Comparison of ENCODE assay signal across 17 cellular contexts in the genomic region with DNA sequence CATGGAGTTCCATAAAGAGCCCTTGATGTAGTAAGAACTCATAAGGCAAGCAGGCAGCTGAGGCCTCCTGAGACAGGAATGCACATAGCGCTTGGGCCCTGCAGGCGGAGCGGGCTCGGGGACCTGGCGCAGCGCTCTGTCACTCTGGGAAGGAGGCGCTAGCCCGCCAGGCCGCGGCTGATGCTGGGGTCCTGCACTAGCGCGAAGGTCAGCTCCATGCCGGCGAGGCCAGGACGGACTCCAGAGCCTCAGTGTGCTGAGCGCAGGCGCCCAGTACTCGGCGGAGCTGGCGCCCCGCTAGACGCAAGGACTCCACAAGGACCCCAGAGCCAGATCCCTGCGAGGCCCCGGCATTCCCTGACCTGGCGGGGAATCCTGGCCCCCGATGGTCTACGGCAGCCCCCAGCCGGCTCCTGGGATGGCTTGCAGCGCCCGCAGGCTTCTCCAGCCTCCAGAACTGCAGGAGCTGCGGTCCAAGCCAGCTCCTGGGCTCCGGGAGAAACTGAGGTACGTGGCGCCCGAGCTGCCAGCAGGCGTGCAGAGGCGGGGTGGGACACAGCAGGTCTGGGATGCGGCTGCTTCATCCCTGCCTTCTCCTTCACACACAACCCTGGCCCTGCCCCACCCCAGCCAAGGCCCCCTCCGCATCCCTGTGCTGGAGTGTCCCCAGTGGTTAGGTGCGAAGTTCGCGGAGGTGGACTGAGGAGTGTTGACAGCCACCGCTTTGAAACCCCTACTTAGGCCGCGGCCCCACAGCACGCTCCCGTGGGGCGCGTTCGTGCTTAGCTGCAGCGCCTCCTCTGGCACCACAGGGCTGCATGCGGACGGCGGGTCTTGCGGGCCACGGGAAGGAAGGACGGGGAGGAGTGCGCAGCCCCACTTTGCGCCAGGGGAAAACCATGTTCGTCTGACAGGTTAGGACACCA.
DNase-seq lines count a peak whose midpoint lies in the region; ATAC-seq, FAIRE-seq and TF ChIP-seq lines count a peak whose summit lies in the region.
"Had no signal": no experiment of that assay in that cellular context is flagged by ENCODE, and none has a peak within 500 bp of the region (broad histone marks: within the 10 kb centered on the region; RNA-seq: fewer than 3 reads in every experiment).

No MANE protein-coding gene starts in this region.

- WGBS in small intestine, 3 donors = 51 to 70% (median 67%) methylated on average over 52 to 60 of the region's 60 CpGs

- FAIRE-seq in kidney (lab: Jason Lieb, UNC) (no peak), small intestine (lab: Jason Lieb, UNC) (no peak)
- FAIRE-seq: GM12878 had no signal

- intact Hi-C loops in kidney (cut with DNase I) = no loop called here

- H3K4me1 Mint-ChIP-seq in activated CD4-positive, alpha-beta T cell treated with anti-CD3 and anti-CD28 coated beads, Interleukin-2, amount 10 ng/mL, durations not matched to agents 7 days and 5 days = peaks cover 4% of the 10 kb centered on the region
- no peaks in the 10 kb centered on the region for H3K4me1 Mint-ChIP-seq in stimulated activated effector memory CD8-positive, alpha-beta T cell treated with anti-CD3 and anti-CD28 coated beads, Interleukin-12 subunit alpha, Interleukin-12 subunit beta, amount 100 ng/mL, for 72 hours
- H3K4me1 Mint-ChIP-seq: CD4-positive, CD25-positive, alpha-beta regulatory T cell; stimulated activated naive B cell treated with anti-CD40 and anti-IgM and Interleukin-4, amounts not matched to agents 10 μg/mL and 1 μg/mL and 100 μg/mL, for 72 hours; T-cell had no signal

- H3K36me3 Mint-ChIP-seq in activated CD4-positive, alpha-beta T cell treated with anti-CD3 and anti-CD28 coated beads, Interleukin-2, amount 10 ng/mL, durations not matched to agents 7 days and 5 days (ENCODE audit: low read depth) = no peaks in the 10 kb centered on the region
- H3K36me3 Mint-ChIP-seq in stimulated activated effector memory CD8-positive, alpha-beta T cell treated with anti-CD3 and anti-CD28 coated beads, Interleukin-12 subunit alpha, Interleukin-12 subunit beta, amount 100 ng/mL, for 72 hours = no peaks in the 10 kb centered on the region
- H3K36me3 Mint-ChIP-seq: CD4-positive, CD25-positive, alpha-beta regulatory T cell; stimulated activated naive B cell treated with anti-CD40 and anti-IgM and Interleukin-4, amounts not matched to agents 10 μg/mL and 1 μg/mL and 100 μg/mL, for 72 hours; T-cell had no signal

- TF ChIP-seq CTCF in kidney (IDR thresholded peaks at IDR 0.05; ENCODE audit: borderline replicate concordance, extremely low read depth, insufficient read depth) = no peak

- H3K9ac ChIP-seq in duodenal mucosa (ENCODE audit: low read depth in 1 of 2, low read length in 2 of 2) = peak overlapping the region; percentile 6 to 20
- H3K9ac ChIP-seq in kidney (ENCODE audit: low read length in 2 of 2) = no peak overlapping the region

- CTCF ChIA-PET in activated CD4-positive, alpha-beta T cell treated with anti-CD3 and anti-CD28 coated beads, Interleukin-2, amount 10 ng/mL, durations not matched to agents 7 days and 5 days (lab: Charles Lee) = no interaction called here

- H3K9me3 ChIP-seq in duodenal mucosa (ENCODE audit: control insufficient read depth in 1 of 2, low read length in 2 of 2) (no peaks in the 10 kb centered on the region), kidney (ENCODE audit: control insufficient read depth in 1 of 2, low read length in 2 of 2) (no peaks in the 10 kb centered on the region), small intestine (ENCODE audit: control insufficient read depth, low read depth) (peaks cover 2% of the 10 kb centered on the region)

- peaks cover 2% of the 10 kb centered on the region for H3K9me3 Mint-ChIP-seq in activated CD4-positive, alpha-beta T cell treated with anti-CD3 and anti-CD28 coated beads, Interleukin-2, amount 10 ng/mL, durations not matched to agents 7 days and 5 days
- H3K9me3 Mint-ChIP-seq in stimulated activated effector memory CD8-positive, alpha-beta T cell treated with anti-CD3 and anti-CD28 coated beads, Interleukin-12 subunit alpha, Interleukin-12 subunit beta, amount 100 ng/mL, for 72 hours = peaks cover 8% of the 10 kb centered on the region

- no peaks in the 10 kb centered on the region for H3K27me3 Mint-ChIP-seq in activated CD4-positive, alpha-beta T cell treated with anti-CD3 and anti-CD28 coated beads, Interleukin-2, amount 10 ng/mL, durations not matched to agents 7 days and 5 days
- H3K27me3 Mint-ChIP-seq: CD4-positive, CD25-positive, alpha-beta regulatory T cell; stimulated activated naive B cell treated with anti-CD40 and anti-IgM and Interleukin-4, amounts not matched to agents 10 μg/mL and 1 μg/mL and 100 μg/mL, for 72 hours; T-cell had no signal

- H3K36me3 ChIP-seq in duodenal mucosa (ENCODE audit: control insufficient read depth in 1 of 2, insufficient read depth in 2 of 2, low read length in 2 of 2) (no peaks in the 10 kb centered on the region), kidney (ENCODE audit: control insufficient read depth in 1 of 2, insufficient read depth in 2 of 2, low read length in 2 of 2) (no peaks in the 10 kb centered on the region), small intestine (ENCODE audit: control insufficient read depth in 2 of 2, insufficient read depth in 2 of 2, low read length in 2 of 2) (no peaks in the 10 kb centered on the region)

- peak; percentile 24 for DNase-seq in activated CD4-positive, alpha-beta T cell treated with anti-CD3 and anti-CD28 coated beads, Interleukin-2, amount 10 ng/mL, durations not matched to agents 7 days and 5 days
- no peak for DNase-seq in activated CD4-positive, alpha-beta T cell treated with anti-CD3 and anti-CD28 coated beads for 1 hour
- DNase-seq in kidney (peak; percentile 85), small intestine (peak; percentile 77), pons (ENCODE audit: low spot score) (no peak), putamen (ENCODE audit: low spot score) (no peak)
- DNase-seq in stimulated activated effector memory CD8-positive, alpha-beta T cell treated with anti-CD3 and anti-CD28 coated beads, Interleukin-12 subunit alpha, Interleukin-12 subunit beta, amount 100 ng/mL, for 72 hours (ENCODE audit: low spot score in 2 of 2) = no peak
- DNase-seq: 8988T; activated T-cell treated with anti-CD3 and anti-CD28 coated beads for 4 hours; CD4-positive, CD25-positive, alpha-beta regulatory T cell; IMR-90; NCI-H1048; stimulated activated naive B cell treated with anti-CD40 and anti-IgM and Interleukin-4, amounts not matched to agents 10 μg/mL and 1 μg/mL and 100 μg/mL, for 72 hours had no signal

- peak overlapping the region; percentile 79 for H3K27ac Mint-ChIP-seq in activated CD4-positive, alpha-beta T cell treated with anti-CD3 and anti-CD28 coated beads, Interleukin-2, amount 10 ng/mL, durations not matched to agents 7 days and 5 days
- no peak overlapping the region for H3K27ac Mint-ChIP-seq in stimulated activated effector memory CD8-positive, alpha-beta T cell treated with anti-CD3 and anti-CD28 coated beads, Interleukin-12 subunit alpha, Interleukin-12 subunit beta, amount 100 ng/mL, for 72 hours
- H3K27ac Mint-ChIP-seq: CD4-positive, CD25-positive, alpha-beta regulatory T cell; stimulated activated naive B cell treated with anti-CD40 and anti-IgM and Interleukin-4, amounts not matched to agents 10 μg/mL and 1 μg/mL and 100 μg/mL, for 72 hours had no signal

- H3K27ac ChIP-seq in duodenal mucosa (ENCODE audit: low read depth, low read length) = no peak overlapping the region
- H3K27ac ChIP-seq in kidney (ENCODE audit: low read depth in 2 of 2, low read length in 2 of 2) = no peak overlapping the region
- H3K27ac ChIP-seq in small intestine (ENCODE audit: low read depth in 1 of 2, low read length in 1 of 2) = no peak overlapping the region

- POLR2A ChIA-PET in activated CD4-positive, alpha-beta T cell treated with anti-CD3 and anti-CD28 coated beads, Interleukin-2, amount 10 ng/mL, durations not matched to agents 7 days and 5 days (lab: Charles Lee) = no interaction called here

- no peaks in the 10 kb centered on the region for H3K4me1 ChIP-seq in duodenal mucosa (ENCODE audit: control insufficient read depth in 1 of 2, insufficient read depth in 2 of 2, low read length in 2 of 2)
- no peaks in the 10 kb centered on the region for H3K4me1 ChIP-seq in kidney (ENCODE audit: control insufficient read depth in 1 of 2, insufficient read depth in 1 of 2, low read depth in 1 of 2, low read length in 2 of 2)
- no peaks in the 10 kb centered on the region for H3K4me1 ChIP-seq in small intestine (ENCODE audit: control insufficient read depth in 2 of 2, insufficient read depth in 1 of 2, low read depth in 1 of 2, low read length in 1 of 2)

- H3K4me3 ChIP-seq in duodenal mucosa (ENCODE audit: low read depth in 1 of 2, low read length in 2 of 2) = peak overlapping the region; percentile 22 to 48
- H3K4me3 ChIP-seq in kidney (ENCODE audit: low read length in 2 of 2) = no peak overlapping the region
- no peak overlapping the region for H3K4me3 ChIP-seq in small intestine (ENCODE audit: low read depth in 1 of 2, low read length in 2 of 2)
- H3K4me3 ChIP-seq: GM12878 had no signal

- H3K27me3 ChIP-seq in duodenal mucosa (ENCODE audit: control insufficient read depth in 1 of 2, insufficient read depth in 2 of 2, low read length in 2 of 2) (no peaks in the 10 kb centered on the region), small intestine (ENCODE audit: control insufficient read depth in 2 of 2, insufficient read depth in 2 of 2, low read length in 2 of 2) (no peaks in the 10 kb centered on the region)

- peak overlapping the region; percentile 34 for H3K4me3 Mint-ChIP-seq in activated CD4-positive, alpha-beta T cell treated with anti-CD3 and anti-CD28 coated beads, Interleukin-2, amount 10 ng/mL, durations not matched to agents 7 days and 5 days
- no peak overlapping the region for H3K4me3 Mint-ChIP-seq in stimulated activated effector memory CD8-positive, alpha-beta T cell treated with anti-CD3 and anti-CD28 coated beads, Interleukin-12 subunit alpha, Interleukin-12 subunit beta, amount 100 ng/mL, for 72 hours
- H3K4me3 Mint-ChIP-seq: CD4-positive, CD25-positive, alpha-beta regulatory T cell had no signal

- ATAC-seq in stimulated activated effector memory CD8-positive, alpha-beta T cell treated with anti-CD3 and anti-CD28 coated beads, Interleukin-12 subunit alpha, Interleukin-12 subunit beta, amount 100 ng/mL, for 72 hours = no peak
- ATAC-seq: activated CD4-positive, CD25-positive, alpha-beta regulatory T cell treated with anti-CD3 and anti-CD28 coated beads, Interleukin-2, amount 50 U/mL, for 24 hours; GM12878 had no signal

Comparison
In these comparisons a context has a peak if more than half of its experiments do, and no peak if none do; other contexts are left out.
1. DNase-seq: peak in activated CD4-positive, alpha-beta T cell treated with anti-CD3 and anti-CD28 coated beads, Interleukin-2, amount 10 ng/mL, durations not matched to agents 7 days and 5 days (single experiment), kidney (single experiment) and small intestine (single experiment); none in activated CD4-positive, alpha-beta T cell treated with anti-CD3 and anti-CD28 coated beads for 1 hour (single experiment), pons (single experiment), putamen (single experiment) and stimulated activated effector memory CD8-positive, alpha-beta T cell treated with anti-CD3 and anti-CD28 coated beads, Interleukin-12 subunit alpha, Interleukin-12 subunit beta, amount 100 ng/mL, for 72 hours (0 of 2).
2. H3K4me3 ChIP-seq: peak in duodenal mucosa (2 of 2); none in kidney (0 of 2) and small intestine (0 of 2).
3. H3K9ac ChIP-seq: peak in duodenal mucosa (2 of 2); none in kidney (0 of 2).